ENCODE assay signal across 8 cellular contexts in the genomic region with DNA sequence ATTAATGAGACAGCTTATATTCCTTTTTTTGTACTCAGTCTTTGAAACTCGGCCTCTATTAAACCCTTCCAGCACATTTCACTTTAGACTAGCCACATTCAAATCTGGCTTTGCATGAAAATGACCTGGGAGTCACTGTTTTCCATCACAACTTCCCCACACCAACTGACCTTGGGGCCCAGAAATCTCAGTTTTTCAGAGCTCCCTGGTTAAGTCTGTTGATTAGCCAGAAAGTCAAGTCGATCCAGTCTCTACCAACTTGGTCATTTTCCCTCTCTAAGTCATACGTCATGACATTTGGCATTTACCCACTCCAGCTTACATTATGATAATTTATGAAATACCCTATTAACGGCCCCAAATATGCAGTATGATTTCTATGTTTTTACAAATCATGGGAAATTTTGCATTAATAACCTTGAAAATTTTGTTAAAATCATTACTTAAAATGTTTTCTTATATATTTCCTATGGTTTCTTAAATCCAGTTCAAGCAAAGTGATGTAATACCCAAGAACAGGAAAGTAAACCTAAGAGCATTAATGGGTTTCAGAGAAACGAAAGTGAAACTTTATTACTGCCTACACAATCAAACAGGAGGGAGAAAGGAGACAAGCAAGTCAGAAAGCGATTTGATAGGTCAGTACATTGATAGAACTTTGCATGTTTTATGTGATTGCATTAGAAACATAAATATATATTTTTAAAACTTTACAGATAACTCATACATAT.
DNase-seq lines count a peak whose midpoint lies in the region; ATAC-seq, FAIRE-seq and TF ChIP-seq lines count a peak whose summit lies in the region.

No MANE protein-coding gene starts in this region.

- no peaks in the 10 kb centered on the region for H3K9me3 Mint-ChIP-seq in CD4-positive, alpha-beta T cell
- H3K9me3 Mint-ChIP-seq in activated CD4-positive, alpha-beta memory T cell treated with anti-CD3 and anti-CD28 coated beads, Interleukin-2, amount 10 ng/mL, durations not matched to agents 7 days and 5 days: peaks cover 2% of the 10 kb centered on the region

- TF ChIP-seq CTCF in CD4-positive, alpha-beta T cell (IDR thresholded peaks at IDR 0.05): no peak

- no peaks in the 10 kb centered on the region for H3K36me3 Mint-ChIP-seq in CD4-positive, alpha-beta T cell (ENCODE audit: low read depth)
- peaks cover 31% of the 10 kb centered on the region for H3K36me3 Mint-ChIP-seq in activated CD4-positive, alpha-beta memory T cell treated with anti-CD3 and anti-CD28 coated beads, Interleukin-2, amount 10 ng/mL, durations not matched to agents 7 days and 5 days (ENCODE audit: low read depth)

- peaks cover 21% of the 10 kb centered on the region for H3K4me1 ChIP-seq in stomach smooth muscle (ENCODE audit: control insufficient read depth, insufficient read depth, low read length)

- H3K9ac ChIP-seq in stomach smooth muscle (ENCODE audit: low read length in 2 of 2): no peak overlapping the region

- H3K9me3 ChIP-seq in CD4-positive, alpha-beta T cell (ENCODE audit: control insufficient read depth, low read length): no peaks in the 10 kb centered on the region
- no peaks in the 10 kb centered on the region for H3K9me3 ChIP-seq in stomach smooth muscle (ENCODE audit: control insufficient read depth in 2 of 2, low read length in 2 of 2)

- H3K27me3 Mint-ChIP-seq in CD4-positive, alpha-beta T cell: no peaks in the 10 kb centered on the region
- H3K27me3 Mint-ChIP-seq in activated CD4-positive, alpha-beta memory T cell treated with anti-CD3 and anti-CD28 coated beads, Interleukin-2, amount 10 ng/mL, durations not matched to agents 7 days and 5 days: no peaks in the 10 kb centered on the region

- peak overlapping the region; percentile 70 for H3K27ac Mint-ChIP-seq in CD4-positive, alpha-beta T cell
- H3K27ac Mint-ChIP-seq in activated CD4-positive, alpha-beta memory T cell treated with anti-CD3 and anti-CD28 coated beads, Interleukin-2, amount 10 ng/mL, durations not matched to agents 7 days and 5 days: peak overlapping the region; percentile 84

- no peak for FAIRE-seq in HTR-8/SVneo (lab: Jason Lieb, UNC)

- peak overlapping the region; percentile 0 to 44 for H3K4me3 ChIP-seq in stomach smooth muscle (ENCODE audit: low read length in 2 of 2)

- DNase-seq in CD4-positive, alpha-beta T cell: no peak
- DNase-seq in HTR-8/SVneo (ENCODE audit: insufficient read length, low spot score) (peak; percentile 60), left cardiac atrium (no peak), mucosa of gallbladder (ENCODE audit: low spot score) (no peak)
- no peak for DNase-seq in activated CD4-positive, alpha-beta memory T cell treated with anti-CD3 and anti-CD28 coated beads, Interleukin-2, amount 10 ng/mL, durations not matched to agents 7 days and 5 days
- no peak for DNase-seq in stimulated activated naive CD4-positive, alpha-beta T cell treated with Interleukin-2 at 50 U/mL for 16 hours (lab: John Stamatoyannopoulos, UW)

- CTCF ChIA-PET in CD4-positive, alpha-beta T cell (lab: Charles Lee): no interaction called here
- CTCF ChIA-PET in activated CD4-positive, alpha-beta memory T cell treated with anti-CD3 and anti-CD28 coated beads, Interleukin-2, amount 10 ng/mL, durations not matched to agents 7 days and 5 days (lab: Charles Lee): interaction anchor here (0.7 to 2.1 kb wide), 4 partner anchors 10 to 12 kb away, joined by 3 to 6 read pairs (median 4); no protein-coding TSS in a partner anchor

- peak; percentile 90 for ATAC-seq in CD4-positive, alpha-beta T cell (ENCODE audit: poor library complexity)
- ATAC-seq in GM19351 (IDR thresholded peaks at IDR 0.05; ENCODE audit: unreplicated experiment): peak; percentile 52
- ATAC-seq in left cardiac atrium: peak; percentile 59 to 62

- no peaks in the 10 kb centered on the region for H3K27me3 ChIP-seq in CD4-positive, alpha-beta T cell (ENCODE audit: control insufficient read depth, insufficient read depth, low read length)
- no peaks in the 10 kb centered on the region for H3K27me3 ChIP-seq in stomach smooth muscle (ENCODE audit: control insufficient read depth in 1 of 2, insufficient read depth in 2 of 2, low read length in 2 of 2)

- peak overlapping the region; percentile 26 for H3K4me3 Mint-ChIP-seq in CD4-positive, alpha-beta T cell
- peak overlapping the region; percentile 66 for H3K4me3 Mint-ChIP-seq in activated CD4-positive, alpha-beta memory T cell treated with anti-CD3 and anti-CD28 coated beads, Interleukin-2, amount 10 ng/mL, durations not matched to agents 7 days and 5 days

- POLR2A ChIA-PET in CD4-positive, alpha-beta T cell (lab: Charles Lee): interaction anchor here (0.7 to 2.1 kb wide), 5 partner anchors 7 to 867 kb away, joined by 3 to 11 read pairs (median 4); no protein-coding TSS in a partner anchor
- POLR2A ChIA-PET in activated CD4-positive, alpha-beta memory T cell treated with anti-CD3 and anti-CD28 coated beads, Interleukin-2, amount 10 ng/mL, durations not matched to agents 7 days and 5 days (lab: Charles Lee): interaction anchor here (0.9 to 2.4 kb wide), 6 partner anchors 10 to 398 kb away, joined by 3 to 25 read pairs (median 4); a partner anchor contains a TSS

- H3K27ac ChIP-seq in CD4-positive, alpha-beta T cell (ENCODE audit: low read depth, low read length): peak overlapping the region; percentile 16
- H3K27ac ChIP-seq in stomach smooth muscle (ENCODE audit: low read length): no peak overlapping the region

- H3K4me1 Mint-ChIP-seq in CD4-positive, alpha-beta T cell (ENCODE audit: low read depth): peaks cover 38% of the 10 kb centered on the region
- H3K4me1 Mint-ChIP-seq in activated CD4-positive, alpha-beta memory T cell treated with anti-CD3 and anti-CD28 coated beads, Interleukin-2, amount 10 ng/mL, durations not matched to agents 7 days and 5 days: peaks cover 55% of the 10 kb centered on the region

- no peaks in the 10 kb centered on the region for H3K36me3 ChIP-seq in stomach smooth muscle (ENCODE audit: control insufficient read depth in 2 of 2, insufficient read depth in 2 of 2, low read length in 2 of 2)

- intact Hi-C loops in CD4-positive, alpha-beta T cell (cut with DNase I, micrococcal nuclease): loop anchor here in 1 of 2 experiments (1.0 kb wide), 1 partner anchor 9 kb away; no protein-coding TSS in a partner anchor
- intact Hi-C loops in left cardiac atrium (cut with DNase I): no loop called here
